Comparison of ENCODE assay signal across 19 cellular contexts in genomic region chr3:127408684-127409420, GRCh38.
DNase-seq lines count a peak whose midpoint lies in the region; ATAC-seq and FAIRE-seq lines count a peak whose summit lies in the region.
"Had no signal": no experiment of that assay in that cellular context is flagged by ENCODE, and none has a peak within 500 bp of the region (broad histone marks: within the 10 kb centered on the region; RNA-seq: fewer than 3 reads in every experiment).

No MANE protein-coding gene starts in this region.

- peaks cover 61% of the 10 kb centered on the region for H3K4me1 ChIP-seq in ectodermal cell (ENCODE audit: control insufficient read depth, insufficient read depth, low read length)
- no peaks in the 10 kb centered on the region for H3K4me1 ChIP-seq in small intestine (ENCODE audit: control insufficient read depth in 2 of 2, insufficient read depth in 1 of 2, low read depth in 1 of 2, low read length in 1 of 2)
- H3K4me1 ChIP-seq: psoas muscle had no signal

- 77 to 78% methylated on average over 14 of the region's 14 CpGs for WGBS in ectodermal cell, 2 experiments
- WGBS in small intestine, 3 donors: 55 to 69% (median 58%) methylated on average over 14 of the region's 14 CpGs

- H3K9me3 Mint-ChIP-seq in stimulated activated effector memory CD8-positive, alpha-beta T cell treated with anti-CD3 and anti-CD28 coated beads, Interleukin-12 subunit alpha, Interleukin-12 subunit beta, amount 100 ng/mL, for 72 hours: no peaks in the 10 kb centered on the region
- H3K9me3 Mint-ChIP-seq: activated naive CD4-positive, alpha-beta T cell treated with anti-CD3 and anti-CD28 coated beads, Interleukin-2, amount 50 U/mL, for 72 hours had no signal

- H3K27me3 ChIP-seq in ectodermal cell (ENCODE audit: control insufficient read depth, insufficient read depth, low read length, poor library complexity, severe bottlenecking) (no peaks in the 10 kb centered on the region), small intestine (ENCODE audit: control insufficient read depth in 2 of 2, insufficient read depth in 2 of 2, low read length in 2 of 2) (peaks cover 0 to 12% of the 10 kb centered on the region in 2 donors)
- H3K27me3 ChIP-seq: left lung had no signal

- H3K27ac Mint-ChIP-seq in stimulated activated effector memory CD8-positive, alpha-beta T cell treated with anti-CD3 and anti-CD28 coated beads, Interleukin-12 subunit alpha, Interleukin-12 subunit beta, amount 100 ng/mL, for 72 hours: no peak overlapping the region

- peak; percentile 44 for DNase-seq in NCI-H82 (lab: John Stamatoyannopoulos, UW)
- DNase-seq in NCI-H82 treated with DMSO at 0.1 percent for 48 hours (lab: John Stamatoyannopoulos, UW; ENCODE audit: unreplicated experiment): no peak
- DNase-seq in NCI-H524 (lab: John Stamatoyannopoulos, UW): peak; percentile 86 to 90
- DNase-seq in stimulated activated effector memory CD8-positive, alpha-beta T cell treated with anti-CD3 and anti-CD28 coated beads, Interleukin-12 subunit alpha, Interleukin-12 subunit beta, amount 100 ng/mL, for 72 hours (ENCODE audit: low spot score in 2 of 2): no peak
- DNase-seq in small intestine: no peak
- DNase-seq: activated CD4-positive, alpha-beta T cell treated with anti-CD3 and anti-CD28 coated beads for 1 hour; GF-D8; NCI-H2171 treated with DMSO at 0.1 percent for 48 hours; psoas muscle; T-helper 2 cell had no signal

- no peaks in the 10 kb centered on the region for H3K4me1 Mint-ChIP-seq in stimulated activated effector memory CD8-positive, alpha-beta T cell treated with anti-CD3 and anti-CD28 coated beads, Interleukin-12 subunit alpha, Interleukin-12 subunit beta, amount 100 ng/mL, for 72 hours

- H3K36me3 Mint-ChIP-seq in stimulated activated effector memory CD8-positive, alpha-beta T cell treated with anti-CD3 and anti-CD28 coated beads, Interleukin-12 subunit alpha, Interleukin-12 subunit beta, amount 100 ng/mL, for 72 hours: no peaks in the 10 kb centered on the region
- H3K36me3 Mint-ChIP-seq: activated naive CD4-positive, alpha-beta T cell treated with anti-CD3 and anti-CD28 coated beads, Interleukin-2, amount 50 U/mL, for 72 hours; brain had no signal

- peak overlapping the region; percentile 59 for H3K27ac ChIP-seq in ectodermal cell (ENCODE audit: insufficient read depth, low read depth, low read length, poor library complexity, severe bottlenecking)
- H3K27ac ChIP-seq in small intestine (ENCODE audit: low read depth in 1 of 2, low read length in 1 of 2): no peak overlapping the region
- H3K27ac ChIP-seq: dorsolateral prefrontal cortex, left lung, psoas muscle had no signal

- H3K36me3 ChIP-seq in ectodermal cell (ENCODE audit: control insufficient read depth, insufficient read depth, low read length): no peaks in the 10 kb centered on the region
- no peaks in the 10 kb centered on the region for H3K36me3 ChIP-seq in small intestine (ENCODE audit: control insufficient read depth in 2 of 2, insufficient read depth in 2 of 2, low read length in 2 of 2)
- H3K36me3 ChIP-seq: left lung had no signal

- no peak for FAIRE-seq in small intestine (lab: Jason Lieb, UNC)
- FAIRE-seq: GM19239, HTR-8/SVneo had no signal

- H3K4me3 ChIP-seq in ectodermal cell (ENCODE audit: insufficient read depth, low read depth, low read length): no peak overlapping the region
- no peak overlapping the region for H3K4me3 ChIP-seq in small intestine (ENCODE audit: low read depth in 1 of 2, low read length in 2 of 2)
- H3K4me3 ChIP-seq: dorsolateral prefrontal cortex, left lung, psoas muscle had no signal

- no peak overlapping the region for H3K4me3 Mint-ChIP-seq in stimulated activated effector memory CD8-positive, alpha-beta T cell treated with anti-CD3 and anti-CD28 coated beads, Interleukin-12 subunit alpha, Interleukin-12 subunit beta, amount 100 ng/mL, for 72 hours

- ATAC-seq in stimulated activated effector memory CD8-positive, alpha-beta T cell treated with anti-CD3 and anti-CD28 coated beads, Interleukin-12 subunit alpha, Interleukin-12 subunit beta, amount 100 ng/mL, for 72 hours: peak; percentile 2
- ATAC-seq in HG02981 (IDR thresholded peaks at IDR 0.05; ENCODE audit: unreplicated experiment): no peak
- ATAC-seq in GM21515 (IDR thresholded peaks at IDR 0.05; ENCODE audit: unreplicated experiment): no peak
- ATAC-seq: activated naive CD4-positive, alpha-beta T cell treated with anti-CD3 and anti-CD28 coated beads, Interleukin-2, amount 50 U/mL, for 72 hours; left lung; psoas muscle had no signal

- H3K9me3 ChIP-seq in ectodermal cell (ENCODE audit: control insufficient read depth, low read length) (no peaks in the 10 kb centered on the region), small intestine (ENCODE audit: control insufficient read depth, low read depth) (no peaks in the 10 kb centered on the region)
- H3K9me3 ChIP-seq: left lung, psoas muscle had no signal

Comparison
In these comparisons a context has a peak if more than half of its experiments do, and no peak if none do; other contexts are left out.
1. DNase-seq: peak in NCI-H82 (single experiment) and NCI-H524 (2 of 2); none in NCI-H82 treated with DMSO at 0.1 percent for 48 hours (single experiment), stimulated activated effector memory CD8-positive, alpha-beta T cell treated with anti-CD3 and anti-CD28 coated beads, Interleukin-12 subunit alpha, Interleukin-12 subunit beta, amount 100 ng/mL, for 72 hours (0 of 2) and small intestine (single experiment).